ENCODE assay signal across 9 cellular contexts in genomic region chr6:156175971-156176421, GRCh38.
DNase-seq lines count a peak whose midpoint lies in the region; ATAC-seq and TF ChIP-seq lines count a peak whose summit lies in the region.
"Had no signal": no experiment of that assay in that cellular context is flagged by ENCODE, and none has a peak within 500 bp of the region (broad histone marks: within the 10 kb centered on the region; RNA-seq: fewer than 3 reads in every experiment).

No MANE protein-coding gene starts in this region.

- H3K4me1 ChIP-seq in KMS-11 (ENCODE audit: low read depth, poor library complexity, severe bottlenecking), result no peaks in the 10 kb centered on the region
- H3K4me1 ChIP-seq in Panc1 (ENCODE audit: control insufficient read depth, insufficient read depth, low read length), result no peaks in the 10 kb centered on the region

- no peak for DNase-seq in Panc1 (ENCODE audit: low read depth, low spot score)
- DNase-seq in left cardiac atrium, result peak; percentile 39
- DNase-seq in sciatic nerve (ENCODE audit: low spot score), result no peak
- DNase-seq in C1 segment of cervical spinal cord (lab: John Stamatoyannopoulos, UW), result no peak
- DNase-seq in GM19240 (ENCODE audit: insufficient read length, low spot score), result no peak
- DNase-seq: NCI-H446 treated with DMSO at 0.1 percent for 48 hours had no signal

- H3K36me3 ChIP-seq in KMS-11 (ENCODE audit: insufficient read depth) (no peaks in the 10 kb centered on the region), Panc1 (ENCODE audit: control insufficient read depth, insufficient read depth, low read length) (no peaks in the 10 kb centered on the region)

- no peaks in the 10 kb centered on the region for H4K20me1 ChIP-seq in KMS-11 (ENCODE audit: insufficient read depth)

- POLR2A ChIA-PET in Panc1 (lab: Charles Lee), result no interaction called here

- intact Hi-C loops in Panc1 (cut with micrococcal nuclease; ENCODE audit: unreplicated experiment), result no loop called here
- intact Hi-C loops in left cardiac atrium (cut with DNase I), result loop anchor here in 1 of 2 donors (10.0 kb wide), 1 partner anchor 389 kb away; no protein-coding TSS in a partner anchor
- intact Hi-C loops in sciatic nerve (cut with DNase I), result no loop called here

- no peak overlapping the region for H2AFZ ChIP-seq in KMS-11 (ENCODE audit: low read depth)

- BruUV-seq in Panc1 (replicated peaks; lab: Mats Ljungman, UMichigan), result no TSS peak

- H3K4me2 ChIP-seq in KMS-11, result no peak overlapping the region

- H3K79me2 ChIP-seq in KMS-11 (ENCODE audit: insufficient read depth, low read depth), result no peaks in the 10 kb centered on the region

- CTCF ChIA-PET in Panc1 (lab: Charles Lee), result no interaction called here

- H3K27me3 ChIP-seq in KMS-11 (ENCODE audit: insufficient read depth, low read depth) (no peaks in the 10 kb centered on the region), Panc1 (ENCODE audit: control insufficient read depth, insufficient read depth, low read length) (no peaks in the 10 kb centered on the region)

- H3K27ac ChIP-seq in KMS-11, result no peak overlapping the region
- H3K27ac ChIP-seq in Panc1 (ENCODE audit: low read length), result no peak overlapping the region

- no peaks in the 10 kb centered on the region for H3K9me3 ChIP-seq in Panc1 (ENCODE audit: control insufficient read depth, insufficient read depth, low read depth, low read length)

- TF ChIP-seq CTCF in KMS-11 (conservative IDR thresholded peaks at IDR 0.05; ENCODE audit: low read depth, low read length), result peak; percentile 42; the same call in 1 of the 2 replicates
- peak; percentile 74 for TF ChIP-seq CTCF in Panc1 (IDR thresholded peaks at IDR 0.05)

- H3K9ac ChIP-seq in KMS-11, result no peak overlapping the region

- ATAC-seq in Panc1 (peak; percentile 83), left cardiac atrium (peak; percentile 76 to 82), sciatic nerve (peak; percentile 75), GM19023 (IDR thresholded peaks at IDR 0.05; ENCODE audit: unreplicated experiment) (no peak), GM21529 (IDR thresholded peaks at IDR 0.05; ENCODE audit: unreplicated experiment) (no peak)

- H3K4me3 ChIP-seq in KMS-11 (IDR thresholded peaks at IDR 0.05; ENCODE audit: insufficient read depth, low read depth, low read length), result no peak overlapping the region
- H3K4me3 ChIP-seq in Panc1 (ENCODE audit: low read depth in 2 of 2, low read length in 2 of 2), result no peak overlapping the region

- in situ Hi-C loops in Panc1 (cut with HindIII; ENCODE audit: low pct_unique_long_range_greater_than_20kb, low sequenced_read_pairs), result no loop called here

Comparison
In these comparisons a context has a peak if more than half of its experiments do, and no peak if none do; other contexts are left out.
1. ATAC-seq: peak in Panc1 (single experiment), left cardiac atrium (2 of 2) and sciatic nerve (single experiment); none in GM19023 (single experiment) and GM21529 (single experiment).